Comparison of ENCODE assay signal across 20 cellular contexts in the genomic region with DNA sequence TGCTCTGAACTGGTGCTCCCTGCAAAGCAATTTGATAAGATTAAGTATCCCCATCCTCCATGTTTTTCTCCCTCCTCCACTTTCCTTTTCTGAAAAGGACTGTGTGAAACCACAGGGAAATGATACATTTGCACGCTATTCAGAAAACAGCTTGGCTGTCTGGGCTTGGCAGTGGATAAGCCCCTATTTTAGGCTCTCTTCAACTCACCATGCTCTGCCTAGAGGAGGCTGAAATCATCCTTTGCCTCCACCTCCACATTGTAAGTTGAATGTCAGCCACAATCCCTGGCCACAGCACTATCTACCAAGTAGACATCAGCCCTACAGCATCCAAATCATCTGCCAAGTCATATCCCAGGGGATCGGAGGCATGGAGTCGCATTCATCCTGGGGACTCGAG.
"Had no signal": no experiment of that assay in that cellular context is flagged by ENCODE, and none has a peak within 500 bp of the region (broad histone marks: within the 10 kb centered on the region; RNA-seq: fewer than 3 reads in every experiment).

No MANE protein-coding gene starts in this region.

- FAIRE-seq: endothelial cell of umbilical vein had no signal

- H3K4me2 ChIP-seq: hepatocyte had no signal

- H3K36me3 Mint-ChIP-seq: naive thymus-derived CD4-positive, alpha-beta T cell; stimulated activated naive B cell treated with anti-CD40 and anti-IgM and Interleukin-4, amounts not matched to agents 10 μg/mL and 1 μg/mL and 100 μg/mL, for 72 hours had no signal

- H3K27me3 Mint-ChIP-seq: stimulated activated naive CD8-positive, alpha-beta T cell treated with anti-CD3 and anti-CD28 coated beads, Interleukin-15, amount 100 ng/mL, for 72 hours had no signal

- ATAC-seq: foreskin keratinocyte; naive thymus-derived CD4-positive, alpha-beta T cell; right lobe of liver; stimulated activated naive B cell treated with anti-CD40 and anti-IgM and Interleukin-4, amounts not matched to agents 10 μg/mL and 1 μg/mL and 100 μg/mL, for 72 hours; stimulated activated naive CD8-positive, alpha-beta T cell treated with anti-CD3 and anti-CD28 coated beads, Interleukin-15, amount 100 ng/mL, for 72 hours had no signal

- H3K4me1 ChIP-seq: colonic mucosa, foreskin keratinocyte, prostate gland, right lobe of liver had no signal

- H3K4me1 Mint-ChIP-seq: naive thymus-derived CD4-positive, alpha-beta T cell; nephron progenitor cell; stimulated activated naive B cell treated with anti-CD40 and anti-IgM and Interleukin-4, amounts not matched to agents 10 μg/mL and 1 μg/mL and 100 μg/mL, for 72 hours; stimulated activated naive CD8-positive, alpha-beta T cell treated with anti-CD3 and anti-CD28 coated beads, Interleukin-15, amount 100 ng/mL, for 72 hours had no signal

- H3K27ac Mint-ChIP-seq: endodermal cell; naive thymus-derived CD4-positive, alpha-beta T cell; nephron progenitor cell; stimulated activated naive B cell treated with anti-CD40 and anti-IgM and Interleukin-4, amounts not matched to agents 10 μg/mL and 1 μg/mL and 100 μg/mL, for 72 hours; stimulated activated naive CD8-positive, alpha-beta T cell treated with anti-CD3 and anti-CD28 coated beads, Interleukin-15, amount 100 ng/mL, for 72 hours had no signal

- H3K27me3 ChIP-seq: colonic mucosa, foreskin keratinocyte, hepatocyte, ovary, right lobe of liver had no signal

- H3K79me2 ChIP-seq: hepatocyte had no signal

- H3K36me3 ChIP-seq: colonic mucosa, ovary, prostate gland, right lobe of liver had no signal

- H3K9me3 Mint-ChIP-seq: endodermal cell, nephron progenitor cell had no signal

- H3K4me3 ChIP-seq: colonic mucosa, hepatocyte, ovary, prostate gland, right lobe of liver had no signal

- H3K4me3 Mint-ChIP-seq: endodermal cell; naive thymus-derived CD4-positive, alpha-beta T cell; nephron progenitor cell; stimulated activated naive B cell treated with anti-CD40 and anti-IgM and Interleukin-4, amounts not matched to agents 10 μg/mL and 1 μg/mL and 100 μg/mL, for 72 hours; stimulated activated naive CD8-positive, alpha-beta T cell treated with anti-CD3 and anti-CD28 coated beads, Interleukin-15, amount 100 ng/mL, for 72 hours had no signal

- DNase-seq: colonic mucosa; dermis blood vessel endothelial cell; effector CD4-positive, alpha-beta T cell; endodermal cell; erythroblast; foreskin keratinocyte; head of caudate nucleus; mesendoderm; naive thymus-derived CD4-positive, alpha-beta T cell; nephron progenitor cell; ovary; right lobe of liver; stimulated activated CD4-positive, alpha-beta T cell treated with anti-CD3 and anti-CD28 coated beads, Interleukin-2, amount 100 ng/mL, for 24 hours; stimulated activated CD4-positive, alpha-beta T cell treated with anti-CD3 and anti-CD28 coated beads, Interleukin-4, amount 100 ng/mL, for 4 hours; stimulated activated naive B cell treated with anti-CD40 and anti-IgM and Interleukin-4, amounts not matched to agents 10 μg/mL and 1 μg/mL and 100 μg/mL, for 72 hours; stimulated activated naive CD8-positive, alpha-beta T cell treated with anti-CD3 and anti-CD28 coated beads, Interleukin-15, amount 100 ng/mL, for 72 hours; trophoblast cell had no signal

- H3K9me3 ChIP-seq: colonic mucosa, ovary, prostate gland, right lobe of liver had no signal

- H2AFZ ChIP-seq: hepatocyte had no signal

- H3K27ac ChIP-seq: colonic mucosa, foreskin keratinocyte, hepatocyte, ovary, prostate gland, right lobe of liver had no signal
